14 cellular contexts compared by ENCODE assay signal in genomic region chr2:177599072-177599688, GRCh38.
DNase-seq lines count a peak whose midpoint lies in the region; ATAC-seq, FAIRE-seq and TF ChIP-seq lines count a peak whose summit lies in the region.
"Had no signal": no experiment of that assay in that cellular context is flagged by ENCODE, and none has a peak within 500 bp of the region (broad histone marks: within the 10 kb centered on the region; RNA-seq: fewer than 3 reads in every experiment).

No MANE protein-coding gene starts in this region.

- FAIRE-seq in GM12878 (lab: Jason Lieb, UNC) (no peak), HepG2 (lab: Jason Lieb, UNC) (peak; percentile 40)
- FAIRE-seq: kidney had no signal

- 78% methylated on average over 3 of the region's 3 CpGs for WGBS in GM12878 (ENCODE audit: insufficient coverage, insufficient replicate concordance, low lambda C conversion rate, missing lambda C conversion rate)
- WGBS in HepG2 (ENCODE audit: low lambda C conversion rate), result 57% methylated on average over 3 of the region's 3 CpGs

- no peaks in the 10 kb centered on the region; a peak in 1 of 4 replicates for H3K27me3 ChIP-seq in GM12878 (replicated peaks in 1 of 2; ENCODE audit: control insufficient read depth in 2 of 2, insufficient read depth in 2 of 2, low read length in 1 of 2)
- H3K27me3 ChIP-seq in HepG2 (ENCODE audit: control insufficient read depth in 1 of 2, insufficient read depth in 2 of 2, low read length in 2 of 2), result no peaks in the 10 kb centered on the region
- H3K27me3 ChIP-seq: Peyer's patch, tibial artery had no signal

- H3K4me1 Mint-ChIP-seq in activated CD8-positive, alpha-beta T cell treated with anti-CD3 and anti-CD28 coated beads for 36 hours (ENCODE audit: low read depth), result no peaks in the 10 kb centered on the region
- peaks cover 13% of the 10 kb centered on the region for H3K4me1 Mint-ChIP-seq in activated CD8-positive, alpha-beta T cell treated with anti-CD3 and anti-CD28 coated beads, Interleukin-2, amount 10 ng/mL, durations not matched to agents 7 days and 5 days (ENCODE audit: low read depth)
- no peaks in the 10 kb centered on the region for H3K4me1 Mint-ChIP-seq in stimulated activated effector memory CD8-positive, alpha-beta T cell treated with anti-CD3 and anti-CD28 coated beads, Interleukin-12 subunit alpha, Interleukin-12 subunit beta, amount 100 ng/mL, for 72 hours
- H3K4me1 Mint-ChIP-seq in activated T-cell treated with anti-CD3 and anti-CD28 coated beads, Interleukin-2, amount 50 U/mL, for 24 hours (ENCODE audit: low read depth), result no peaks in the 10 kb centered on the region

- DNase-seq in activated CD8-positive, alpha-beta T cell treated with anti-CD3 and anti-CD28 coated beads for 36 hours, result no peak
- DNase-seq in activated CD8-positive, alpha-beta T cell treated with anti-CD3 and anti-CD28 coated beads, Interleukin-2, amount 10 ng/mL, durations not matched to agents 7 days and 5 days, result no peak
- no peak for DNase-seq in GM12878 (ENCODE audit: low read depth, low spot score)
- peak; percentile 91 for DNase-seq in HepG2 (ENCODE audit: low spot score)
- peak in 1 of 2 donors; percentile 28 for DNase-seq in stimulated activated effector memory CD8-positive, alpha-beta T cell treated with anti-CD3 and anti-CD28 coated beads, Interleukin-12 subunit alpha, Interleukin-12 subunit beta, amount 100 ng/mL, for 72 hours (ENCODE audit: low spot score in 2 of 2)
- no peak for DNase-seq in KBM-7
- no peak for DNase-seq in activated T-cell treated with anti-CD3 and anti-CD28 coated beads, Interleukin-2, amount 50 U/mL, for 24 hours
- DNase-seq: cortex of kidney; kidney; Peyer's patch; stimulated activated CD4-positive, alpha-beta T cell treated with anti-CD3 and anti-CD28 coated beads, Interleukin-1b, Interleukin-23, amount 100 ng/mL, for 48 hours had no signal

- H4K20me1 ChIP-seq in GM12878 (ENCODE audit: control insufficient read depth, insufficient read depth) (no peaks in the 10 kb centered on the region), HepG2 (ENCODE audit: insufficient read depth, low read length) (no peaks in the 10 kb centered on the region)

- H3K27ac ChIP-seq in GM12878 (ENCODE audit: control insufficient read depth, insufficient read depth) (no peak overlapping the region), HepG2 (ENCODE audit: extremely low read length, insufficient read depth, low read length) (peak overlapping the region; percentile 70)
- H3K27ac ChIP-seq: Peyer's patch, tibial artery, VCaP had no signal

- H3K4me3 ChIP-seq in GM12878, result no peak overlapping the region
- H3K4me3 ChIP-seq in HepG2 (replicated peaks in 1 of 3; ENCODE audit: insufficient read depth in 1 of 3, low read depth in 2 of 3, low read length in 3 of 3), result peak overlapping the region in 1 of 3 experiments; percentile 11; a peak in 1 of 6 replicates
- H3K4me3 ChIP-seq: Peyer's patch, tibial artery had no signal

- H3K79me2 ChIP-seq in GM12878 (ENCODE audit: control insufficient read depth, insufficient read depth, low read length), result no peaks in the 10 kb centered on the region
- no peaks in the 10 kb centered on the region for H3K79me2 ChIP-seq in HepG2 (ENCODE audit: insufficient read depth, low read length)

- SMC1A ChIA-PET in GM12878 (lab: Charles Lee; ENCODE audit: uncharacterized antibody, unreplicated experiment), result no interaction called here

- no peak overlapping the region for H3K27ac Mint-ChIP-seq in activated CD8-positive, alpha-beta T cell treated with anti-CD3 and anti-CD28 coated beads for 36 hours
- no peak overlapping the region for H3K27ac Mint-ChIP-seq in activated CD8-positive, alpha-beta T cell treated with anti-CD3 and anti-CD28 coated beads, Interleukin-2, amount 10 ng/mL, durations not matched to agents 7 days and 5 days
- H3K27ac Mint-ChIP-seq in stimulated activated effector memory CD8-positive, alpha-beta T cell treated with anti-CD3 and anti-CD28 coated beads, Interleukin-12 subunit alpha, Interleukin-12 subunit beta, amount 100 ng/mL, for 72 hours, result no peak overlapping the region
- no peak overlapping the region for H3K27ac Mint-ChIP-seq in activated T-cell treated with anti-CD3 and anti-CD28 coated beads, Interleukin-2, amount 50 U/mL, for 24 hours

- CTCF ChIA-PET in activated CD8-positive, alpha-beta T cell treated with anti-CD3 and anti-CD28 coated beads for 36 hours (lab: Charles Lee), result interaction anchor here (1.9 kb wide), 1 partner anchor 30 kb away, joined by 4 read pairs; no protein-coding TSS in a partner anchor
- CTCF ChIA-PET in activated CD8-positive, alpha-beta T cell treated with anti-CD3 and anti-CD28 coated beads, Interleukin-2, amount 10 ng/mL, durations not matched to agents 7 days and 5 days (lab: Charles Lee), result interaction anchor here (2.0 kb wide), 1 partner anchor 264 kb away, joined by 5 read pairs; no protein-coding TSS in a partner anchor
- CTCF ChIA-PET in GM12878 (lab: Yijun Ruan, JAX), result interaction anchor here (1.2 to 1.5 kb wide), 2 partner anchors 9 to 77 kb away, joined by 3 read pairs; no protein-coding TSS in a partner anchor
- CTCF ChIA-PET in HepG2 (lab: Yijun Ruan, JAX; ENCODE audit: low intra/inter-chr PET ratio, low total read pairs), result no interaction called here

- H3K4me2 ChIP-seq in GM12878 (ENCODE audit: control insufficient read depth, insufficient read depth) (no peak overlapping the region), HepG2 (ENCODE audit: low read depth, low read length) (peak overlapping the region; percentile 61)

- H3K9me3 Mint-ChIP-seq in activated CD8-positive, alpha-beta T cell treated with anti-CD3 and anti-CD28 coated beads for 36 hours, result no peaks in the 10 kb centered on the region
- H3K9me3 Mint-ChIP-seq in activated CD8-positive, alpha-beta T cell treated with anti-CD3 and anti-CD28 coated beads, Interleukin-2, amount 10 ng/mL, durations not matched to agents 7 days and 5 days (ENCODE audit: insufficient read depth), result no peaks in the 10 kb centered on the region
- H3K9me3 Mint-ChIP-seq in stimulated activated effector memory CD8-positive, alpha-beta T cell treated with anti-CD3 and anti-CD28 coated beads, Interleukin-12 subunit alpha, Interleukin-12 subunit beta, amount 100 ng/mL, for 72 hours, result no peaks in the 10 kb centered on the region
- no peaks in the 10 kb centered on the region for H3K9me3 Mint-ChIP-seq in activated T-cell treated with anti-CD3 and anti-CD28 coated beads, Interleukin-2, amount 50 U/mL, for 24 hours

- RAD21 ChIA-PET in GM12878 (lab: Charles Lee; ENCODE audit: unreplicated experiment), result no interaction called here

- no peak overlapping the region for H3K4me3 Mint-ChIP-seq in activated CD8-positive, alpha-beta T cell treated with anti-CD3 and anti-CD28 coated beads for 36 hours
- H3K4me3 Mint-ChIP-seq in activated CD8-positive, alpha-beta T cell treated with anti-CD3 and anti-CD28 coated beads, Interleukin-2, amount 10 ng/mL, durations not matched to agents 7 days and 5 days, result no peak overlapping the region
- H3K4me3 Mint-ChIP-seq in stimulated activated effector memory CD8-positive, alpha-beta T cell treated with anti-CD3 and anti-CD28 coated beads, Interleukin-12 subunit alpha, Interleukin-12 subunit beta, amount 100 ng/mL, for 72 hours, result no peak overlapping the region
- H3K4me3 Mint-ChIP-seq in activated T-cell treated with anti-CD3 and anti-CD28 coated beads, Interleukin-2, amount 50 U/mL, for 24 hours, result no peak overlapping the region

- no peaks in the 10 kb centered on the region for H3K27me3 Mint-ChIP-seq in activated CD8-positive, alpha-beta T cell treated with anti-CD3 and anti-CD28 coated beads for 36 hours
- H3K27me3 Mint-ChIP-seq in activated CD8-positive, alpha-beta T cell treated with anti-CD3 and anti-CD28 coated beads, Interleukin-2, amount 10 ng/mL, durations not matched to agents 7 days and 5 days (ENCODE audit: low read depth), result peaks cover 10% of the 10 kb centered on the region
- peaks cover 8% of the 10 kb centered on the region for H3K27me3 Mint-ChIP-seq in activated T-cell treated with anti-CD3 and anti-CD28 coated beads, Interleukin-2, amount 50 U/mL, for 24 hours

- intact Hi-C loops in activated CD8-positive, alpha-beta T cell treated with anti-CD3 and anti-CD28 coated beads for 36 hours (cut with micrococcal nuclease), result no loop called here
- intact Hi-C loops in GM12878 (cut with micrococcal nuclease; ENCODE audit: unreplicated experiment), result loop anchor here (5.0 kb wide), 1 partner anchor 123 kb away; no protein-coding TSS in a partner anchor
- intact Hi-C loops in HepG2 (cut with micrococcal nuclease; ENCODE audit: unreplicated experiment), result loop anchor here (1.0 kb wide), 1 partner anchor 205 kb away; no protein-coding TSS in a partner anchor

- peak; percentile 27 for ATAC-seq in activated CD8-positive, alpha-beta T cell treated with anti-CD3 and anti-CD28 coated beads for 36 hours
- ATAC-seq in activated CD8-positive, alpha-beta T cell treated with anti-CD3 and anti-CD28 coated beads, Interleukin-2, amount 10 ng/mL, durations not matched to agents 7 days and 5 days, result no peak
- 0 out of 3 replicates have a peak, but pooled peaks have one; percentile 23 for ATAC-seq in GM12878
- ATAC-seq in HepG2, result peak; percentile 85
- ATAC-seq in stimulated activated effector memory CD8-positive, alpha-beta T cell treated with anti-CD3 and anti-CD28 coated beads, Interleukin-12 subunit alpha, Interleukin-12 subunit beta, amount 100 ng/mL, for 72 hours, result peak; percentile 36
- no peak for ATAC-seq in HG03439 (IDR thresholded peaks at IDR 0.05; ENCODE audit: unreplicated experiment)

- no peak overlapping the region for H2AFZ ChIP-seq in GM12878 (ENCODE audit: control insufficient read depth, low read depth, low read length)
- no peak overlapping the region for H2AFZ ChIP-seq in HepG2 (ENCODE audit: low read length)

- no peak for TF ChIP-seq EP300 in GM12878 (IDR thresholded peaks at IDR 0.05; ENCODE audit: borderline replicate concordance in 1 of 2, control insufficient read depth in 1 of 2, low read depth in 2 of 2, low read length in 2 of 2)
- peak; percentile 13 to 82; a peak in 2 of 4 replicates for TF ChIP-seq EP300 in HepG2 (IDR thresholded peaks at IDR 0.05; ENCODE audit: low read depth in 2 of 2, low read length in 2 of 2)
- TF ChIP-seq EP300 in HepG2 (CRISPR knock-in tag; IDR thresholded peaks at IDR 0.05; ENCODE audit: borderline replicate concordance), result peak; percentile 83

- in situ Hi-C loops in GM12878 (cut with MboI) (no loop called here), HepG2 (cut with HindIII; ENCODE audit: extremely low pct_ligation_motif_present, low pct_unique_long_range_greater_than_20kb) (no loop called here), KBM-7 (cut with MboI; ENCODE audit: low pct_unique_long_range_greater_than_20kb, low sequenced_read_pairs) (no loop called here)

- TF ChIP-seq CTCF in activated CD8-positive, alpha-beta T cell treated with anti-CD3 and anti-CD28 coated beads for 36 hours (IDR thresholded peaks at IDR 0.05), result no peak
- TF ChIP-seq CTCF in GM12878 (IDR thresholded peaks at IDR 0.05 in 2 of 3, conservative IDR thresholded peaks at IDR 0.05 in 1 of 3; ENCODE audit: control insufficient read depth in 2 of 3, extremely low read depth in 1 of 3, insufficient read depth in 1 of 3, low read depth in 3 of 3, low read length in 3 of 3) (no peak), HepG2 (CRISPR knock-in tag; IDR thresholded peaks at IDR 0.05) (peak; percentile 39)

- POLR2A ChIA-PET in activated CD8-positive, alpha-beta T cell treated with anti-CD3 and anti-CD28 coated beads for 36 hours (lab: Charles Lee), result no interaction called here
- POLR2A ChIA-PET in activated CD8-positive, alpha-beta T cell treated with anti-CD3 and anti-CD28 coated beads, Interleukin-2, amount 10 ng/mL, durations not matched to agents 7 days and 5 days (lab: Charles Lee), result no interaction called here
- POLR2A ChIA-PET in GM12878 (lab: Charles Lee), result no interaction called here
- POLR2A ChIA-PET in HepG2 (lab: Yijun Ruan, JAX), result interaction anchor here (1.6 to 1.8 kb wide), 2 partner anchors 20 to 47 kb away, joined by 5 to 7 read pairs; a partner anchor contains a TSS

- BruUV-seq in GM12878 (replicated peaks; lab: Mats Ljungman, UMichigan) (no TSS peak), HepG2 (replicated peaks; lab: Mats Ljungman, UMichigan) (no TSS peak)

- H3K36me3 Mint-ChIP-seq in activated CD8-positive, alpha-beta T cell treated with anti-CD3 and anti-CD28 coated beads for 36 hours (ENCODE audit: low read depth), result no peaks in the 10 kb centered on the region
- H3K36me3 Mint-ChIP-seq in activated CD8-positive, alpha-beta T cell treated with anti-CD3 and anti-CD28 coated beads, Interleukin-2, amount 10 ng/mL, durations not matched to agents 7 days and 5 days (ENCODE audit: low read depth), result no peaks in the 10 kb centered on the region
- no peaks in the 10 kb centered on the region for H3K36me3 Mint-ChIP-seq in stimulated activated effector memory CD8-positive, alpha-beta T cell treated with anti-CD3 and anti-CD28 coated beads, Interleukin-12 subunit alpha, Interleukin-12 subunit beta, amount 100 ng/mL, for 72 hours
- H3K36me3 Mint-ChIP-seq in activated T-cell treated with anti-CD3 and anti-CD28 coated beads, Interleukin-2, amount 50 U/mL, for 24 hours (ENCODE audit: low read depth), result no peaks in the 10 kb centered on the region

- TF ChIP-seq RAD21 in GM12878 (IDR thresholded peaks at IDR 0.05; ENCODE audit: insufficient read depth, low read depth, low read length) (no peak), HepG2 (CRISPR knock-in tag; IDR thresholded peaks at IDR 0.05) (no peak)

- no peaks in the 10 kb centered on the region for H3K4me1 ChIP-seq in GM12878 (ENCODE audit: control insufficient read depth, insufficient read depth, low read length)
- peaks cover 79% of the 10 kb centered on the region for H3K4me1 ChIP-seq in HepG2 (ENCODE audit: insufficient read depth, low read length)

- H3K36me3 ChIP-seq in GM12878 (ENCODE audit: control insufficient read depth in 2 of 2, insufficient read depth in 2 of 2, low read length in 1 of 2) (no peaks in the 10 kb centered on the region), HepG2 (replicated peaks in 1 of 2; ENCODE audit: control insufficient read depth in 1 of 2, insufficient read depth in 2 of 2, low read length in 2 of 2) (no peaks in the 10 kb centered on the region)
- H3K36me3 ChIP-seq: Peyer's patch, tibial artery had no signal

- TF ChIP-seq POLR2A in GM12878 (IDR thresholded peaks at IDR 0.05; ENCODE audit: low read depth, low read length) (no peak), HepG2 (IDR thresholded peaks at IDR 0.05; ENCODE audit: insufficient read depth in 1 of 2, low read depth in 2 of 2, low read length in 2 of 2) (no peak)

- no peak overlapping the region for H3K9ac ChIP-seq in GM12878 (ENCODE audit: control insufficient read depth, insufficient read depth, low read length)
- peak overlapping the region; percentile 23; the same call in 1 of the 2 replicates for H3K9ac ChIP-seq in HepG2 (ENCODE audit: insufficient read depth, low read depth, low read length)

- no peaks in the 10 kb centered on the region for H3K9me3 ChIP-seq in GM12878 (replicated peaks; ENCODE audit: control insufficient read depth, insufficient read depth, low read length)
- H3K9me3 ChIP-seq in HepG2 (ENCODE audit: low read length), result no peaks in the 10 kb centered on the region; the same call in 1 of the 2 replicates
- H3K9me3 ChIP-seq: Peyer's patch, tibial artery had no signal

Comparison
In these comparisons a context has a peak if more than half of its experiments do, and no peak if none do; other contexts are left out.
1. ATAC-seq: peak in activated CD8-positive, alpha-beta T cell treated with anti-CD3 and anti-CD28 coated beads for 36 hours (single experiment), GM12878 (single experiment), HepG2 (single experiment) and stimulated activated effector memory CD8-positive, alpha-beta T cell treated with anti-CD3 and anti-CD28 coated beads, Interleukin-12 subunit alpha, Interleukin-12 subunit beta, amount 100 ng/mL, for 72 hours (single experiment); none in activated CD8-positive, alpha-beta T cell treated with anti-CD3 and anti-CD28 coated beads, Interleukin-2, amount 10 ng/mL, durations not matched to agents 7 days and 5 days (single experiment) and HG03439 (single experiment).